Comparison of ENCODE assay signal across 9 cellular contexts in the genomic region with DNA sequence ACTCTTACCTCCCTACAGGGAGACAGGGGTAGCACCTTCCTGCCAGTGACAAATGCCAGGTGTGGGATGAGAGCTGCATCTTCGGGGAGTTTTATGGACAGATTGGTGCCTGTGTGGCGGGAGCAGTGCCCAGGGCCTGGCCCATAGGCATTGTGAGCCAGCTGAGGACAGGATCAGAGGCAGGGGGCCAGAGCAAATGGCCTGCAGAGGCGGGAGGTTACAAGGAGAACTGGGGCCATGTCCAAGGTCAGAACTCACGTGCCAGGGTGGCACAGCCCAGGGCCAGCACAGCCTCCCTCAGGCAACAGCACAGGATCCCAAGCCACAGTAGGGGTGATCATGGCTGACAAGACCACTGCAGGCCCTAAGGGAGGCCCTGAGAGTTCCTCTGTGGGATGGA. TPM values are rescaled to one million over a fixed set of nuclear protein-coding genes. Genes with fewer than 3 reads are reported as not detected.
DNase-seq lines count a peak whose midpoint lies in the region; ATAC-seq and TF ChIP-seq lines count a peak whose summit lies in the region.
"Had no signal": no experiment of that assay in that cellular context is flagged by ENCODE, and none has a peak within 500 bp of the region (broad histone marks: within the 10 kb centered on the region; RNA-seq: fewer than 3 reads in every experiment).

No MANE protein-coding gene starts in this region.

- peaks cover 54% of the 10 kb centered on the region for H3K79me1 ChIP-seq in mesenchymal stem cell (replicated peaks; ENCODE audit: low read length, poor library complexity, severe bottlenecking)

- H3K27me3 ChIP-seq in body of pancreas = no peaks in the 10 kb centered on the region
- H3K27me3 ChIP-seq in mesenchymal stem cell (ENCODE audit: control insufficient read depth in 1 of 2, insufficient read depth in 1 of 2, low read length in 2 of 2) = no peaks in the 10 kb centered on the region
- no peaks in the 10 kb centered on the region for H3K27me3 ChIP-seq in suprapubic skin

- peak overlapping the region; percentile 81 for H4K8ac ChIP-seq in mesenchymal stem cell (ENCODE audit: low read length)

- peak overlapping the region; percentile 51 to 64 for H2BK12ac ChIP-seq in mesenchymal stem cell (ENCODE audit: low read length in 2 of 2)

- no peak overlapping the region for H3K23ac ChIP-seq in mesenchymal stem cell (ENCODE audit: low read length in 2 of 2)

- H3K36me3 ChIP-seq in body of pancreas (replicated peaks in 1 of 2; ENCODE audit: insufficient read depth in 1 of 2, low read depth in 2 of 2) (peaks cover 0 to 11% of the 10 kb centered on the region in 2 donors), mesenchymal stem cell (ENCODE audit: control insufficient read depth in 1 of 2, insufficient read depth in 2 of 2, low read depth in 1 of 2, low read length in 2 of 2) (peaks cover 63 to 83% of the 10 kb centered on the region in 2 experiments), suprapubic skin (peaks cover 83% of the 10 kb centered on the region)

- no peak overlapping the region for H3K4me2 ChIP-seq in mesenchymal stem cell (ENCODE audit: low read length, poor library complexity, severe bottlenecking)

- no peaks in the 10 kb centered on the region for H3K27me3 Mint-ChIP-seq in IgD-negative memory B cell

- TF ChIP-seq POLR2A in body of pancreas (IDR thresholded peaks at IDR 0.05) (no peak), suprapubic skin (IDR thresholded peaks at IDR 0.05) (no peak)

- H3K4me1 ChIP-seq in body of pancreas (peaks cover 39% of the 10 kb centered on the region), mesenchymal stem cell (ENCODE audit: control insufficient read depth, insufficient read depth, low read depth, low read length) (peaks cover 15% of the 10 kb centered on the region), suprapubic skin (peaks cover 15% of the 10 kb centered on the region)

- peak overlapping the region; percentile 57 to 85 (median 68) for H3K27ac ChIP-seq in body of pancreas
- H3K27ac ChIP-seq in mesenchymal stem cell (ENCODE audit: low read length, poor library complexity, severe bottlenecking) = peak overlapping the region; percentile 91
- H3K27ac ChIP-seq in suprapubic skin = peak overlapping the region; percentile 68

- peaks cover 19 to 28% (median 19%) of the 10 kb centered on the region in 3 donors for H3K4me1 Mint-ChIP-seq in IgD-negative memory B cell

- H3K18ac ChIP-seq in mesenchymal stem cell (ENCODE audit: low read depth in 1 of 2, low read length in 2 of 2) = peak overlapping the region; percentile 75 to 83

- intact Hi-C loops in body of pancreas (cut with DNase I) = no loop called here

- H2BK5ac ChIP-seq in mesenchymal stem cell (ENCODE audit: low read depth, low read length, poor library complexity, severe bottlenecking) = peak overlapping the region; percentile 26

- no peak for TF ChIP-seq EP300 in suprapubic skin (IDR thresholded peaks at IDR 0.05)

- H2BK120ac ChIP-seq in mesenchymal stem cell (ENCODE audit: low read depth, low read length) = peak overlapping the region; percentile 80

- WGBS in body of pancreas, 2 donors = 27 to 53% methylated on average over 2 to 4 of the region's 4 CpGs
- 95% methylated on average over 4 of the region's 4 CpGs for WGBS in mesenchymal stem cell
- 79% methylated on average over 4 of the region's 4 CpGs for WGBS in suprapubic skin

- H4K91ac ChIP-seq in mesenchymal stem cell (ENCODE audit: low read length) = peak overlapping the region; percentile 90

- H2AFZ ChIP-seq in mesenchymal stem cell (ENCODE audit: low read depth, low read length) = no peak overlapping the region

- peak overlapping the region; percentile 77 for H2AK5ac ChIP-seq in mesenchymal stem cell (ENCODE audit: low read length, severe bottlenecking)

- H3K9me3 Mint-ChIP-seq in IgD-negative memory B cell = no peaks in the 10 kb centered on the region

- H3K9ac ChIP-seq in mesenchymal stem cell (ENCODE audit: low read length) = peak overlapping the region; percentile 78

- H3K4me3 ChIP-seq in body of pancreas (no peak overlapping the region), mesenchymal stem cell (ENCODE audit: insufficient read depth in 1 of 2, low read depth in 1 of 2, low read length in 2 of 2) (no peak overlapping the region), suprapubic skin (no peak overlapping the region)

- H3K9me3 ChIP-seq in body of pancreas (no peaks in the 10 kb centered on the region), mesenchymal stem cell (ENCODE audit: control insufficient read depth, low read length) (no peaks in the 10 kb centered on the region), suprapubic skin (no peaks in the 10 kb centered on the region)

- no peak overlapping the region for H3K4me3 Mint-ChIP-seq in IgD-negative memory B cell

- peak; percentile 19 for ATAC-seq in body of pancreas
- no peak for ATAC-seq in activated CD4-positive, CD25-positive, alpha-beta regulatory T cell treated with anti-CD3 and anti-CD28 coated beads, Interleukin-2, amount 50 U/mL, for 24 hours

- peak overlapping the region; percentile 5 to 88 (median 78) for H3K27ac Mint-ChIP-seq in IgD-negative memory B cell

- H2BK15ac ChIP-seq in mesenchymal stem cell (ENCODE audit: low read depth, poor library complexity, severe bottlenecking) = peak overlapping the region; percentile 79

- peaks cover 3% of the 10 kb centered on the region for H3K36me3 Mint-ChIP-seq in IgD-negative memory B cell

- DNase-seq in body of pancreas = peak; percentile 19 to 57 (median 44)
- no peak for DNase-seq in mesenchymal stem cell
- DNase-seq in suprapubic skin (ENCODE audit: low spot score in 2 of 2) = no peak
- no peak for DNase-seq in NCI-H146 treated with DMSO at 0.1 percent for 48 hours (lab: John Stamatoyannopoulos, UW; ENCODE audit: unreplicated experiment)
- DNase-seq in 8988T = no peak
- DNase-seq in SHP77 treated with DMSO at 0.1 percent for 48 hours (lab: John Stamatoyannopoulos, UW) = no peak
- DNase-seq: DMS79 treated with DMSO at 0.1 percent for 48 hours had no signal

- peak overlapping the region in 1 of 2 experiments; percentile 37 for H3K14ac ChIP-seq in mesenchymal stem cell (ENCODE audit: low read length in 2 of 2)

- peak overlapping the region; percentile 54 to 67 for H3K4ac ChIP-seq in mesenchymal stem cell (ENCODE audit: low read depth in 1 of 2, low read length in 2 of 2)

- TF ChIP-seq CTCF in body of pancreas (IDR thresholded peaks at IDR 0.05) (no peak), suprapubic skin (IDR thresholded peaks at IDR 0.05) (no peak)

RNA-seq across cellular contexts. Expression of gene TTC7A, which starts 14.7 kb away (rescaled TPM):
- 46.9 TPM for polyA plus RNA-seq in IgD-negative memory B cell
- total RNA-seq in body of pancreas (10 to 100 TPM; 33.5 to 51.7 TPM), suprapubic skin (10 to 100 TPM; 44.1 to 65.1 (median 48.3) TPM)
- polyA plus RNA-seq in mesenchymal stem cell (2013, experiment 1 of 2) = 9.8 TPM
- polyA plus RNA-seq in mesenchymal stem cell (2013, experiment 2 of 2) = 9.3 TPM

RNA-seq across cellular contexts. Expression of gene MCFD2, which starts 40.2 kb away (rescaled TPM):
- polyA plus RNA-seq in IgD-negative memory B cell = 25.2 TPM
- 10 to 100 TPM; 42.2 to 73.7 TPM for total RNA-seq in body of pancreas
- polyA plus RNA-seq in mesenchymal stem cell (2013, experiment 1 of 2) = 212 TPM
- polyA plus RNA-seq in mesenchymal stem cell (2013, experiment 2 of 2) = 217 TPM
- 10 to 100 TPM; 40.5 to 42.4 (median 41.6) TPM for total RNA-seq in suprapubic skin

Comparison
In these comparisons a context has a peak if more than half of its experiments do, and no peak if none do; other contexts are left out.
1. DNase-seq: peak in body of pancreas (4 of 4); none in mesenchymal stem cell (single experiment), suprapubic skin (0 of 2), NCI-H146 treated with DMSO at 0.1 percent for 48 hours (single experiment), 8988T (single experiment) and SHP77 treated with DMSO at 0.1 percent for 48 hours (single experiment).
2. Peak in every context shown above with its lines, with median percentiles within 50 percentile points of each other: H3K27ac ChIP-seq.